Comparison of ENCODE assay signal across 1 cellular context in genomic region chr3:6518709-6519345, GRCh38.
TF ChIP-seq lines count a peak whose summit lies in the region.

No MANE protein-coding gene starts in this region.

TF ChIP-seq in K562, 482 proteins besides CTCF, POLR2A, EP300 and RAD21 (continues in another document):
- TF ChIP-seq ESRRA (IDR thresholded peaks at IDR 0.05; ENCODE audit: borderline replicate concordance, low read depth) (peak; percentile 77; the same call in 1 of the 2 replicates), CHAMP1 (IDR thresholded peaks at IDR 0.05) (peak; percentile 94), ELF4 (CRISPR knock-in tag; IDR thresholded peaks at IDR 0.05) (0 out of 2 replicates have a peak, but pooled peaks have one; percentile 32), ZC3H4 (CRISPR knock-in tag; IDR thresholded peaks at IDR 0.05; ENCODE audit: borderline replicate concordance) (no peak), E2F1 (CRISPR knock-in tag; IDR thresholded peaks at IDR 0.05) (peak; percentile 57; the same call in 1 of the 2 replicates), BCLAF1 (IDR thresholded peaks at IDR 0.05; ENCODE audit: borderline replicate concordance in 1 of 2, control insufficient read depth in 1 of 2, low read depth in 2 of 2, low read length in 1 of 2) (no peak; a peak in 1 of 4 replicates), CGGBP1 (CRISPR knock-in tag; IDR thresholded peaks at IDR 0.05) (no peak), TAL1 (IDR thresholded peaks at IDR 0.05) (peak; percentile 65), TBL1XR1 (IDR thresholded peaks at IDR 0.05; ENCODE audit: low read length in 2 of 2) (peak in 1 of 2 experiments; percentile 47; a peak in 2 of 4 replicates), FOXM1 (IDR thresholded peaks at IDR 0.05; ENCODE audit: low read depth) (peak; percentile 98), FOXM1 (CRISPR knock-in tag; IDR thresholded peaks at IDR 0.05; ENCODE audit: low read depth) (peak; percentile 49; the same call in 1 of the 2 replicates), MNT (conservative IDR thresholded peaks at IDR 0.05) (no peak), E2F8 (IDR thresholded peaks at IDR 0.05; ENCODE audit: low read depth, partially characterized antibody) (peak; percentile 99), AFF1 (IDR thresholded peaks at IDR 0.05; ENCODE audit: low read depth in 1 of 2, partially characterized antibody in 2 of 2) (peak in 1 of 2 experiments; percentile 31), NBN (IDR thresholded peaks at IDR 0.05; ENCODE audit: low read depth) (0 out of 2 replicates have a peak, but pooled peaks have one; percentile 57), ARNT (IDR thresholded peaks at IDR 0.05) (no peak), ZEB2 (IDR thresholded peaks at IDR 0.05) (no peak), ZNF316 (IDR thresholded peaks at IDR 0.05) (no peak), RB1 (IDR thresholded peaks at IDR 0.05; ENCODE audit: low read depth) (peak; percentile 95; the same call in 1 of the 2 replicates), HNRNPL (IDR thresholded peaks at IDR 0.05; ENCODE audit: low read depth, low read length) (no peak), HDAC3 (IDR thresholded peaks at IDR 0.05; ENCODE audit: borderline replicate concordance, partially characterized antibody) (no peak), ZFP30 (CRISPR knock-in tag; IDR thresholded peaks at IDR 0.05; ENCODE audit: borderline replicate concordance) (peak; percentile 41; the same call in 1 of the 2 replicates), GABPA (tag; conservative IDR thresholded peaks at IDR 0.05; ENCODE audit: low read depth) (0 out of 2 replicates have a peak, but pooled peaks have one; percentile 17), SRF (CRISPR knock-in tag; IDR thresholded peaks at IDR 0.05) (peak in 1 of 2 experiments; percentile 43; a peak in 1 of 4 replicates), IRF1 (CRISPR knock-in tag; IDR thresholded peaks at IDR 0.05; ENCODE audit: borderline replicate concordance) (no peak), THRA (IDR thresholded peaks at IDR 0.05) (no peak), ELF1 (tag; IDR thresholded peaks at IDR 0.05) (peak; percentile 46; the same call in 1 of the 2 replicates), RCOR1 (IDR thresholded peaks at IDR 0.05; ENCODE audit: borderline replicate concordance in 1 of 2, low read depth in 2 of 2, low read length in 2 of 2) (peak in 1 of 2 experiments; percentile 75; a peak in 3 of 4 replicates), ZNF398 (CRISPR knock-in tag; IDR thresholded peaks at IDR 0.05) (no peak), TAF15 (IDR thresholded peaks at IDR 0.05; ENCODE audit: low read depth, low read length) (no peak)
